Comparison of ENCODE assay signal across 20 cellular contexts in genomic region chrX:9392445-9392844, GRCh38.
"Had no signal": no experiment of that assay in that cellular context is flagged by ENCODE, and none has a peak within 500 bp of the region (broad histone marks: within the 10 kb centered on the region; RNA-seq: fewer than 3 reads in every experiment).

No MANE protein-coding gene starts in this region.

- DNase-seq: activated CD4-positive, alpha-beta T cell treated with anti-CD3 and anti-CD28 coated beads for 48 hours; activated CD4-positive, alpha-beta T cell treated with anti-CD3 and anti-CD28 coated beads, Interleukin-2, amount 50 U/mL, for 48 hours; activated CD4-positive, CD25-positive, alpha-beta regulatory T cell treated with anti-CD3 and anti-CD28 coated beads, Interleukin-2, amount 50 U/mL, for 72 hours; activated gamma-delta T cell; activated naive CD4-positive, alpha-beta T cell treated with anti-CD3 and anti-CD28 coated beads for 36 hours; activated T-cell treated with anti-CD3 and anti-CD28 coated beads, Interleukin-2, amount 50 U/mL, for 4 hours; caudate nucleus; Karpas-422; NCI-H1105 treated with DMSO at 0.1 percent for 48 hours; NCI-H1436 treated with DMSO at 0.1 percent for 48 hours; NCI-H187; NCI-H2081; NCI-H446; NCI-H524; SIG-M5; T-helper 17 cell; T-helper 9 cell had no signal

- ATAC-seq: activated T-cell treated with anti-CD3 and anti-CD28 coated beads, Interleukin-2, amount 50 U/mL, for 4 hours; activated T-helper 17 cell treated with anti-CD3 and anti-CD28 coated beads, Interleukin-2, amount 50 U/mL, for 72 hours; T-helper 17 cell; WTC11 had no signal

- FAIRE-seq: RCC 7860 had no signal
